Comparison of ENCODE assay signal across 1 cellular context in genomic region chr3:58009749-58010535, GRCh38.
TF ChIP-seq lines count a peak whose summit lies in the region.

No MANE protein-coding gene starts in this region.

TF ChIP-seq in HepG2, 621 proteins besides CTCF, POLR2A, EP300 and RAD21 (continued from another document):
- TF ChIP-seq ZFP41 (CRISPR knock-in tag; IDR thresholded peaks at IDR 0.05; ENCODE audit: borderline replicate concordance) (no peak), MATR3 (CRISPR knock-in tag; IDR thresholded peaks at IDR 0.05) (no peak), BRD4 (CRISPR knock-in tag; IDR thresholded peaks at IDR 0.05) (no peak), ZNF17 (CRISPR knock-in tag; IDR thresholded peaks at IDR 0.05) (no peak), MXD1 (CRISPR knock-in tag; IDR thresholded peaks at IDR 0.05) (peak; percentile 38; the same call in 1 of the 2 replicates), ZNF75D (CRISPR knock-in tag; IDR thresholded peaks at IDR 0.05; ENCODE audit: borderline replicate concordance) (no peak), TBX3 (IDR thresholded peaks at IDR 0.05; ENCODE audit: borderline replicate concordance) (no peak), KDM2A (CRISPR knock-in tag; IDR thresholded peaks at IDR 0.05; ENCODE audit: borderline replicate concordance, low read depth) (no peak)
- TF ChIP-seq, protein P1, sequence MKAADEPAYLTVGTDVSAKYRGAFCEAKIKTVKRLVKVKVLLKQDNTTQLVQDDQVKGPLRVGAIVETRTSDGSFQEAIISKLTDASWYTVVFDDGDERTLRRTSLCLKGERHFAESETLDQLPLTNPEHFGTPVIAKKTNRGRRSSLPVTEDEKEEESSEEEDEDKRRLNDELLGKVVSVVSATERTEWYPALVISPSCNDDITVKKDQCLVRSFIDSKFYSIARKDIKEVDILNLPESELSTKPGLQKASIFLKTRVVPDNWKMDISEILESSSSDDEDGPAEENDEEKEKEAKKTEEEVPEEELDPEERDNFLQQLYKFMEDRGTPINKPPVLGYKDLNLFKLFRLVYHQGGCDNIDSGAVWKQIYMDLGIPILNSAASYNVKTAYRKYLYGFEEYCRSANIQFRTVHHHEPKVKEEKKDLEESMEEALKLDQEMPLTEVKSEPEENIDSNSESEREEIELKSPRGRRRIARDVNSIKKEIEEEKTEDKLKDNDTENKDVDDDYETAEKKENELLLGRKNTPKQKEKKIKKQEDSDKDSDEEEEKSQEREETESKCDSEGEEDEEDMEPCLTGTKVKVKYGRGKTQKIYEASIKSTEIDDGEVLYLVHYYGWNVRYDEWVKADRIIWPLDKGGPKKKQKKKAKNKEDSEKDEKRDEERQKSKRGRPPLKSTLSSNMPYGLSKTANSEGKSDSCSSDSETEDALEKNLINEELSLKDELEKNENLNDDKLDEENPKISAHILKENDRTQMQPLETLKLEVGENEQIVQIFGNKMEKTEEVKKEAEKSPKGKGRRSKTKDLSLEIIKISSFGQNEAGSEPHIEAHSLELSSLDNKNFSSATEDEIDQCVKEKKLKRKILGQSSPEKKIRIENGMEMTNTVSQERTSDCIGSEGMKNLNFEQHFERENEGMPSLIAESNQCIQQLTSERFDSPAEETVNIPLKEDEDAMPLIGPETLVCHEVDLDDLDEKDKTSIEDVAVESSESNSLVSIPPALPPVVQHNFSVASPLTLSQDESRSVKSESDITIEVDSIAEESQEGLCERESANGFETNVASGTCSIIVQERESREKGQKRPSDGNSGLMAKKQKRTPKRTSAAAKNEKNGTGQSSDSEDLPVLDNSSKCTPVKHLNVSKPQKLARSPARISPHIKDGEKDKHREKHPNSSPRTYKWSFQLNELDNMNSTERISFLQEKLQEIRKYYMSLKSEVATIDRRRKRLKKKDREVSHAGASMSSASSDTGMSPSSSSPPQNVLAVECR (CRISPR knock-in tag; IDR thresholded peaks at IDR 0.05; ENCODE audit: borderline replicate concordance): peak; percentile 49; the same call in 1 of the 2 replicates
